ENCODE assay signal across 19 cellular contexts in the genomic region with DNA sequence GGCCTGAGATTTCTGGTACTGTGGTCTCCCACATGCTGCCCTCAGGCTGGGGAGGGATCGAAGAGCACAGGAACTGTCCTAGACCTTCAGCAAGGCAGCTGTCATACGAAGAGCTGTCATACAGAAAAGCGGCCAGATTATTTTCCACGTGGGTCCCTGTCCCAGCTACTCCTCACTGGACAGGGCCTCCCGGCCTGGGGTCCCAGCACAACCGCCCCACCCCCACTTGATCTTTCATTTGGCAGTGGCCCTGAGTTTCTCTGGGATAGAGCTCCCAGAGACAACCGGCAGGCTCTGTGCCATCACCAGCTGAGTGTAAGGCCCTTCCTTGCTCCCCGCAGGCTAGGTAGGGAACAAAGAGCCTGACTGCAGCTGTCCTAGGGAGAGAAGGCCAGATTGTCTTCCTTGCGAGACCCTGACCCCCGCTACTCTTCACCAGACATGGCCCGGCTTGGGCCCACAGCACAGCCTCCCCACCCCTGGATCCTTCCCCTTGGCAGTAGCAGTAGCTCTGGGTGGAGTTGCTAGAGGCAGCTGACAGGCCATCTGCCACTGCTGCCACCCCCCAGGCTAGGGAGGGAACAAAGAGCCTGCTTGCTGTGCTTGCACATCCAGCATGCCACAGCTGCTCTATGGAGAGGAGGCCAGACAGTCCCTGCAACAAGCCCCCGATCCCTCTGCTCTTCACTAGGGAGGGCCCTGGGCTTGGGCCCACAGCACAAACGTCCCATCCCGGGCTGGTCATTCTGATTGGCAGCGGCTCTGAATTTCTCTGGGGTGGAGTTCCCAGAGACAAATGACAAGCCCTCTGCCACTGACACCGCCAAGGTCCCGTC. TPM values are rescaled to one million over a fixed set of nuclear protein-coding genes. Genes with fewer than 3 reads are reported as not detected.
DNase-seq lines count a peak whose midpoint lies in the region; ATAC-seq and TF ChIP-seq lines count a peak whose summit lies in the region.
"Had no signal": no experiment of that assay in that cellular context is flagged by ENCODE, and none has a peak within 500 bp of the region (broad histone marks: within the 10 kb centered on the region; RNA-seq: fewer than 3 reads in every experiment).

No MANE protein-coding gene starts in this region.

- H3K27ac ChIP-seq in lower lobe of right lung: no peak overlapping the region
- peak overlapping the region; percentile 88 for H3K27ac ChIP-seq in substantia nigra (ENCODE audit: low read depth, low read length, poor library complexity, severe bottlenecking)
- no peak overlapping the region for H3K27ac ChIP-seq in ascending aorta
- H3K27ac ChIP-seq: pancreas had no signal

- intact Hi-C loops in lower lobe of right lung (cut with DNase I) (no loop called here), ascending aorta (cut with DNase I) (no loop called here)

- peak; percentile 13 to 41 for ATAC-seq in lower lobe of right lung
- ATAC-seq: HCT116, T-helper 17 cell had no signal

- peaks cover 6% of the 10 kb centered on the region for H3K9me3 Mint-ChIP-seq in activated T-cell treated with anti-CD3 and anti-CD28 coated beads, Interleukin-2, amount 50 U/mL, for 24 hours

- no peaks in the 10 kb centered on the region for H3K4me1 Mint-ChIP-seq in activated T-cell treated with anti-CD3 and anti-CD28 coated beads, Interleukin-2, amount 50 U/mL, for 24 hours (ENCODE audit: low read depth)

- no peaks in the 10 kb centered on the region for H3K36me3 Mint-ChIP-seq in activated T-cell treated with anti-CD3 and anti-CD28 coated beads, Interleukin-2, amount 50 U/mL, for 24 hours (ENCODE audit: low read depth)

- H3K4me3 Mint-ChIP-seq in activated T-cell treated with anti-CD3 and anti-CD28 coated beads, Interleukin-2, amount 50 U/mL, for 24 hours: no peak overlapping the region
- H3K4me3 Mint-ChIP-seq: T-helper 17 cell had no signal

- H3K4me1 ChIP-seq in lower lobe of right lung (no peaks in the 10 kb centered on the region), ascending aorta (no peaks in the 10 kb centered on the region)
- H3K4me1 ChIP-seq: pancreas had no signal

- H3K36me3 ChIP-seq in lower lobe of right lung (no peaks in the 10 kb centered on the region), MG63 (no peaks in the 10 kb centered on the region), ascending aorta (no peaks in the 10 kb centered on the region)
- H3K36me3 ChIP-seq: pancreas had no signal

- H3K9me3 ChIP-seq in lower lobe of right lung (peaks cover 7% of the 10 kb centered on the region), MG63 (no peaks in the 10 kb centered on the region), ascending aorta (no peaks in the 10 kb centered on the region)
- H3K9me3 ChIP-seq: pancreas had no signal

- H3K27ac Mint-ChIP-seq in activated T-cell treated with anti-CD3 and anti-CD28 coated beads, Interleukin-2, amount 50 U/mL, for 24 hours: no peak overlapping the region
- H3K27ac Mint-ChIP-seq: T-helper 17 cell had no signal

- no peaks in the 10 kb centered on the region for H3K27me3 Mint-ChIP-seq in activated T-cell treated with anti-CD3 and anti-CD28 coated beads, Interleukin-2, amount 50 U/mL, for 24 hours
- H3K27me3 Mint-ChIP-seq: T-helper 17 cell had no signal

- H3K27me3 ChIP-seq in lower lobe of right lung (ENCODE audit: low read depth) (no peaks in the 10 kb centered on the region), MG63 (no peaks in the 10 kb centered on the region), ascending aorta (no peaks in the 10 kb centered on the region)
- H3K27me3 ChIP-seq: pancreas had no signal

- peak; percentile 16 for DNase-seq in NCI-H146 (lab: John Stamatoyannopoulos, UW)
- DNase-seq in NCI-H146 treated with DMSO at 0.1 percent for 48 hours (lab: John Stamatoyannopoulos, UW; ENCODE audit: unreplicated experiment): no peak
- peak; percentile 12 for DNase-seq in UCSD-AML1 (lab: John Stamatoyannopoulos, UW; ENCODE audit: unreplicated experiment)
- no peak for DNase-seq in lower lobe of right lung
- DNase-seq in substantia nigra (lab: John Stamatoyannopoulos, UW): peak; percentile 13 to 92 (median 64)
- DNase-seq in MG63: no peak
- no peak for DNase-seq in ascending aorta (ENCODE audit: low spot score in 2 of 2)
- no peak for DNase-seq in activated T-cell treated with anti-CD3 and anti-CD28 coated beads, Interleukin-2, amount 50 U/mL, for 24 hours
- DNase-seq: 8988T; activated CD4-positive, alpha-beta T cell treated with anti-CD3 and anti-CD28 coated beads, Interleukin-2, amount 50 U/mL, for 1 hour; activated T-cell treated with anti-CD3 and anti-CD28 coated beads, Interleukin-2, amount 50 U/mL, for 1 hour; islet precursor cell; NCI-H1417; NCI-H510A treated with DMSO at 0.1 percent for 48 hours; T-helper 17 cell had no signal

- TF ChIP-seq CTCF in lower lobe of right lung (IDR thresholded peaks at IDR 0.05): no peak
- TF ChIP-seq CTCF in ascending aorta (IDR thresholded peaks at IDR 0.05): no peak

- no peak overlapping the region for H3K4me3 ChIP-seq in lower lobe of right lung
- no peak overlapping the region for H3K4me3 ChIP-seq in MG63
- no peak overlapping the region for H3K4me3 ChIP-seq in ascending aorta
- H3K4me3 ChIP-seq: pancreas had no signal

RNA-seq across cellular contexts. Expression of gene OR4N2, which starts 3.1 kb away (rescaled TPM):
- not detected for total RNA-seq in lower lobe of right lung
- total RNA-seq in MG63 (2014; rRNA removed; shearing (Covaris generic); ENCODE audit: low replicate concordance): not detected in 2 replicates
- total RNA-seq in ascending aorta: not detected
- total RNA-seq: Daoy, endothelial cell of umbilical vein, pancreas, T-helper 17 cell had no signal

RNA-seq across cellular contexts. Expression of gene OR4M1, which starts 27.2 kb away (rescaled TPM):
- total RNA-seq in lower lobe of right lung: not detected
- not detected in 2 replicates for total RNA-seq in MG63 (2014; rRNA removed; shearing (Covaris generic); ENCODE audit: low replicate concordance)
- total RNA-seq in ascending aorta: not detected
- total RNA-seq: Daoy, endothelial cell of umbilical vein, pancreas, T-helper 17 cell had no signal

RNA-seq across cellular contexts. Expression of gene OR4Q3, which starts 57.1 kb away (rescaled TPM):
- not detected for total RNA-seq in lower lobe of right lung
- not detected in 2 replicates for total RNA-seq in MG63 (2014; rRNA removed; shearing (Covaris generic); ENCODE audit: low replicate concordance)
- total RNA-seq in ascending aorta: not detected
- total RNA-seq: Daoy, endothelial cell of umbilical vein, pancreas, T-helper 17 cell had no signal

Comparison
In these comparisons a context has a peak if more than half of its experiments do, and no peak if none do; other contexts are left out.
1. DNase-seq: peak in NCI-H146 (single experiment), UCSD-AML1 (single experiment) and substantia nigra (49 of 49); none in NCI-H146 treated with DMSO at 0.1 percent for 48 hours (single experiment), lower lobe of right lung (single experiment), MG63 (single experiment), ascending aorta (0 of 2) and activated T-cell treated with anti-CD3 and anti-CD28 coated beads, Interleukin-2, amount 50 U/mL, for 24 hours (single experiment).